Comparison of ENCODE assay signal across 8 cellular contexts in genomic region chr3:150407818-150408231, GRCh38. TPM values are rescaled to one million over a fixed set of nuclear protein-coding genes. Genes with fewer than 3 reads are reported as not detected.
DNase-seq lines count a peak whose midpoint lies in the region; ATAC-seq and TF ChIP-seq lines count a peak whose summit lies in the region.

No MANE protein-coding gene starts in this region.

- peaks cover 17% of the 10 kb centered on the region for H3K36me3 Mint-ChIP-seq in activated naive CD4-positive, alpha-beta T cell treated with anti-CD3 and anti-CD28 coated beads, Interleukin-2, amount 10 ng/mL, durations not matched to agents 7 days and 5 days
- peaks cover 18% of the 10 kb centered on the region for H3K36me3 Mint-ChIP-seq in chondrocyte (ENCODE audit: low read depth)

- DNase-seq in activated naive CD4-positive, alpha-beta T cell treated with anti-CD3 and anti-CD28 coated beads, Interleukin-2, amount 10 ng/mL, durations not matched to agents 7 days and 5 days: no peak
- no peak for DNase-seq in activated naive CD4-positive, alpha-beta T cell (lab: John Stamatoyannopoulos, UW)
- DNase-seq in SKM-1 (lab: John Stamatoyannopoulos, UW; ENCODE audit: unreplicated experiment): peak; percentile 71
- no peak for DNase-seq in chondrocyte (ENCODE audit: low spot score)
- DNase-seq in tibial artery: peak in 1 of 2 donors; percentile 93
- DNase-seq in NCI-H226: no peak

- peaks cover 27% of the 10 kb centered on the region for H3K4me1 Mint-ChIP-seq in activated naive CD4-positive, alpha-beta T cell treated with anti-CD3 and anti-CD28 coated beads, Interleukin-2, amount 10 ng/mL, durations not matched to agents 7 days and 5 days
- H3K4me1 Mint-ChIP-seq in chondrocyte (ENCODE audit: low read depth): peaks cover 21% of the 10 kb centered on the region

- peak overlapping the region; percentile 91 for H3K27ac Mint-ChIP-seq in activated naive CD4-positive, alpha-beta T cell treated with anti-CD3 and anti-CD28 coated beads, Interleukin-2, amount 10 ng/mL, durations not matched to agents 7 days and 5 days
- H3K27ac Mint-ChIP-seq in chondrocyte (ENCODE audit: unreplicated experiment): peak overlapping the region; percentile 99

- CTCF ChIA-PET in activated naive CD4-positive, alpha-beta T cell treated with anti-CD3 and anti-CD28 coated beads, Interleukin-2, amount 10 ng/mL, durations not matched to agents 7 days and 5 days (lab: Charles Lee): interaction anchor here (2.0 kb wide), 1 partner anchor 23 kb away, joined by 6 read pairs; no protein-coding TSS in a partner anchor

- H3K4me3 ChIP-seq in mononuclear cell (ENCODE audit: low read length) (peak overlapping the region; percentile 58), tibial artery (peak overlapping the region; percentile 90 to 93)

- H3K36me3 ChIP-seq in tibial artery: no peaks in the 10 kb centered on the region

- ATAC-seq in HG03159 (IDR thresholded peaks at IDR 0.05; ENCODE audit: unreplicated experiment): peak; percentile 1

- H3K9me3 Mint-ChIP-seq in activated naive CD4-positive, alpha-beta T cell treated with anti-CD3 and anti-CD28 coated beads, Interleukin-2, amount 10 ng/mL, durations not matched to agents 7 days and 5 days: no peaks in the 10 kb centered on the region
- no peaks in the 10 kb centered on the region for H3K9me3 Mint-ChIP-seq in chondrocyte (ENCODE audit: low read depth)

- H3K9me3 ChIP-seq in mononuclear cell (ENCODE audit: low read depth, low read length) (no peaks in the 10 kb centered on the region), tibial artery (no peaks in the 10 kb centered on the region)

- H3K27me3 ChIP-seq in mononuclear cell (ENCODE audit: insufficient read depth, low read length) (no peaks in the 10 kb centered on the region), tibial artery (no peaks in the 10 kb centered on the region)

- H3K27me3 Mint-ChIP-seq in activated naive CD4-positive, alpha-beta T cell treated with anti-CD3 and anti-CD28 coated beads, Interleukin-2, amount 10 ng/mL, durations not matched to agents 7 days and 5 days: peaks cover 9% of the 10 kb centered on the region
- H3K27me3 Mint-ChIP-seq in chondrocyte (ENCODE audit: low read depth): no peaks in the 10 kb centered on the region

- H3K4me1 ChIP-seq in mononuclear cell (ENCODE audit: insufficient read depth, low read length): peaks cover 22% of the 10 kb centered on the region
- peaks cover 0 to 7% (median 0%) of the 10 kb centered on the region in 4 donors for H3K4me1 ChIP-seq in tibial artery

- intact Hi-C loops in tibial artery (cut with DNase I; ENCODE audit: low total_unique reads): loop anchor here (2.0 to 10.0 kb wide), 3 partner anchors 36 to 357 kb away; partner anchors contain the start of genes EIF2A, SERP1 and SIAH2

- H3K27ac ChIP-seq in tibial artery: peak overlapping the region; percentile 100

- H3K4me3 Mint-ChIP-seq in activated naive CD4-positive, alpha-beta T cell treated with anti-CD3 and anti-CD28 coated beads, Interleukin-2, amount 10 ng/mL, durations not matched to agents 7 days and 5 days: peak overlapping the region; percentile 89
- H3K4me3 Mint-ChIP-seq in chondrocyte (ENCODE audit: unreplicated experiment): peak overlapping the region; percentile 77

- no peak for TF ChIP-seq CTCF in chondrocyte (IDR thresholded peaks at IDR 0.05)
- no peak for TF ChIP-seq CTCF in tibial artery (IDR thresholded peaks at IDR 0.05)

RNA-seq across cellular contexts. Expression of gene TSC22D2, which starts 0.3 kb away (rescaled TPM):
- 39.8 to 48.2 TPM (median 42.9 TPM) in 3 replicates for total RNA-seq in chondrocyte
- total RNA-seq in mononuclear cell: 44.6 TPM
